9 cellular contexts compared by ENCODE assay signal in genomic region chr1:235050911-235051360, GRCh38.
A peak's percentile ranks its signal among the peaks of the same experiment; 100 is the strongest.
DNase-seq lines count a peak whose midpoint lies in the region; ATAC-seq and TF ChIP-seq lines count a peak whose summit lies in the region.
"Had no signal": no experiment of that assay in that cellular context is flagged by ENCODE, and none has a peak within 500 bp of the region (broad histone marks: within the 10 kb centered on the region; RNA-seq: fewer than 3 reads in every experiment).

No MANE protein-coding gene starts in this region.

- peak overlapping the region in 2 of 3 donors; percentile 29 to 45 for H3K27ac ChIP-seq in thyroid gland
- H3K27ac ChIP-seq in RWPE1: no peak overlapping the region

- H3K9me3 Mint-ChIP-seq in activated T-cell treated with anti-CD3 and anti-CD28 coated beads, Interleukin-2, amount 50 U/mL, for 24 hours: no peaks in the 10 kb centered on the region
- H3K9me3 Mint-ChIP-seq: CD8-positive, alpha-beta T cell had no signal

- intact Hi-C loops in thyroid gland (cut with DNase I): no loop called here

- peak; percentile 34 for DNase-seq in activated T-cell treated with anti-CD3 and anti-CD28 coated beads, Interleukin-2, amount 50 U/mL, for 24 hours
- no peak for DNase-seq in activated T-cell treated with anti-CD3 and anti-CD28 coated beads for 4 hours
- DNase-seq in fibroblast of villous mesenchyme (ENCODE audit: low read depth): peak; percentile 96
- DNase-seq in thyroid gland: no peak
- DNase-seq in RWPE1 (ENCODE audit: low spot score): no peak
- no peak for DNase-seq in foreskin melanocyte
- DNase-seq: CD8-positive, alpha-beta T cell had no signal

- H3K4me1 ChIP-seq in thyroid gland: peaks cover 32 to 48% of the 10 kb centered on the region in 2 donors

- no peak for TF ChIP-seq CTCF in fibroblast of villous mesenchyme (IDR thresholded peaks at IDR 0.05; ENCODE audit: insufficient read depth, low read depth, low read length)
- TF ChIP-seq CTCF in thyroid gland (IDR thresholded peaks at IDR 0.05): no peak
- TF ChIP-seq CTCF in RWPE1 (conservative IDR thresholded peaks at IDR 0.05; ENCODE audit: low read depth): no peak

- peak overlapping the region; percentile 72 for H3K27ac Mint-ChIP-seq in activated T-cell treated with anti-CD3 and anti-CD28 coated beads, Interleukin-2, amount 50 U/mL, for 24 hours
- H3K27ac Mint-ChIP-seq: CD8-positive, alpha-beta T cell had no signal

- H3K9me3 ChIP-seq in thyroid gland: no peaks in the 10 kb centered on the region

- POLR2A ChIA-PET in RWPE1 (lab: Yijun Ruan, JAX; ENCODE audit: low non-redundant PET): no interaction called here

- H3K36me3 Mint-ChIP-seq in activated T-cell treated with anti-CD3 and anti-CD28 coated beads, Interleukin-2, amount 50 U/mL, for 24 hours (ENCODE audit: low read depth): no peaks in the 10 kb centered on the region
- H3K36me3 Mint-ChIP-seq: CD8-positive, alpha-beta T cell had no signal

- no peaks in the 10 kb centered on the region for H3K27me3 ChIP-seq in thyroid gland

- ATAC-seq in HG03457 (IDR thresholded peaks at IDR 0.05; ENCODE audit: unreplicated experiment) (peak; percentile 43), GM19467 (IDR thresholded peaks at IDR 0.05; ENCODE audit: unreplicated experiment) (no peak)
- ATAC-seq: CD8-positive, alpha-beta T cell had no signal

- H3K27me3 Mint-ChIP-seq in activated T-cell treated with anti-CD3 and anti-CD28 coated beads, Interleukin-2, amount 50 U/mL, for 24 hours: no peaks in the 10 kb centered on the region

- H3K4me3 Mint-ChIP-seq in activated T-cell treated with anti-CD3 and anti-CD28 coated beads, Interleukin-2, amount 50 U/mL, for 24 hours: no peak overlapping the region
- H3K4me3 Mint-ChIP-seq: CD8-positive, alpha-beta T cell had no signal

- CTCF ChIA-PET in RWPE1 (lab: Yijun Ruan, JAX): interaction anchor here (0.7 kb wide), 1 partner anchor 20 kb away, joined by 4 read pairs; no protein-coding TSS in a partner anchor

- H3K4me1 Mint-ChIP-seq in activated T-cell treated with anti-CD3 and anti-CD28 coated beads, Interleukin-2, amount 50 U/mL, for 24 hours (ENCODE audit: low read depth): peaks cover 47% of the 10 kb centered on the region

- no peak overlapping the region for H3K4me3 ChIP-seq in fibroblast of villous mesenchyme (ENCODE audit: low read depth, low read length)
- H3K4me3 ChIP-seq in thyroid gland (replicated peaks in 1 of 3): no peak overlapping the region

- H3K36me3 ChIP-seq in thyroid gland: no peaks in the 10 kb centered on the region

- no peak for TF ChIP-seq POLR2A in thyroid gland (IDR thresholded peaks at IDR 0.05)

- 72 to 73% methylated on average over 7 of the region's 7 CpGs for WGBS in thyroid gland, 2 donors

Comparison
In these comparisons a context has a peak if more than half of its experiments do, and no peak if none do; other contexts are left out.
1. DNase-seq: peak in activated T-cell treated with anti-CD3 and anti-CD28 coated beads, Interleukin-2, amount 50 U/mL, for 24 hours (single experiment) and fibroblast of villous mesenchyme (single experiment); none in activated T-cell treated with anti-CD3 and anti-CD28 coated beads for 4 hours (single experiment), thyroid gland (0 of 2), RWPE1 (single experiment) and foreskin melanocyte (single experiment).